ENCODE assay signal across 1 cellular context in the genomic region with DNA sequence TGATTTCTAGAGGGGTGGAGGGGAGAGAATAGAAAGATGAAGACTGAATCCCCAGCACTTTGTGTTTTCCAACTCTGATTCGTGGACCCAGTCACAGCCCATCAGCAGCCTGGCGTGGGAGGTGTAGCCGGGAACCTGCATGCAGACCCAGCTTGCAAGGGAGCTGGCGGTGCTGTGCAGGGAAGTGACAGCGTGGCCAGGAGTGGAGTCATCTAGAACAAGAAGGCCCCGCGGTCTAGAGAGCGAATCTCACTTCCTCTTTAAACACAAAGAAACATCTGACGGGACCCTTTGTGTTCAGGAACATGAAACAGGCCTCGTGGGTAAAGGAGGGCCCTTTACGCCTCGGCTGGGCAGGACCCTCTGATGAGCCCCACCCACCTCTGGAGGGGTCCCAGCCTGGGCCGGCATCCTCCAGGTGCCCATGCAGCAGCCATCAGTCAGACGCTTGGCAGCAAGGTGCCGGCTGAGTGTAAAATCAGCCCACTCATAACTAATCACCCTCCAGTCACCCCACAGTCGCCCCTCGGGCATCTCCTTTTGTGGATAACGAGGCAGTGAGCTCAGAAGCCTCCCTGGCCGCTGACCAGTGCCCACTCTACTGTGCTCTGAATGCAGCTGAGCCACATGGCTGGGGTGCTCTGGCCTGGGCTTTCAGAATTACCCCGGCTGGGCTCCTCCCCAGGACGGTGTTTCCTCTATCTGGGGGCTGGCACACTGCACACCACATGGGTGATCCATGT.
TF ChIP-seq lines count a peak whose summit lies in the region.

No MANE protein-coding gene starts in this region.

TF ChIP-seq in IMR-90, 13 proteins besides CTCF, POLR2A, EP300 and RAD21:
- TF ChIP-seq SMC3 (IDR thresholded peaks at IDR 0.05; ENCODE audit: low read depth, low read length) = no peak
- TF ChIP-seq RCOR1 (IDR thresholded peaks at IDR 0.05; ENCODE audit: insufficient replicate concordance, low read length) = no peak
- no peak for TF ChIP-seq BHLHE40 (IDR thresholded peaks at IDR 0.05; ENCODE audit: low read depth, low read length)
- TF ChIP-seq FOS (IDR thresholded peaks at IDR 0.05; ENCODE audit: low read depth, low read length) = no peak
- no peak for TF ChIP-seq NFE2L2 (IDR thresholded peaks at IDR 0.05; ENCODE audit: low read depth, low read length)
- no peak for TF ChIP-seq MAFK (IDR thresholded peaks at IDR 0.05; ENCODE audit: low read depth, low read length)
- no peak for TF ChIP-seq MAZ (IDR thresholded peaks at IDR 0.05; ENCODE audit: borderline replicate concordance, low read depth, low read length)
